14 cellular contexts compared by ENCODE assay signal in genomic region chr12:24921251-24922038, GRCh38. TPM values are rescaled to one million over a fixed set of nuclear protein-coding genes. Genes with fewer than 3 reads are reported as not detected.
A peak's percentile ranks its signal among the peaks of the same experiment; 100 is the strongest.
DNase-seq lines count a peak whose midpoint lies in the region; ATAC-seq and TF ChIP-seq lines count a peak whose summit lies in the region.
"Had no signal": no experiment of that assay in that cellular context is flagged by ENCODE, and none has a peak within 500 bp of the region (broad histone marks: within the 10 kb centered on the region; RNA-seq: fewer than 3 reads in every experiment).

No MANE protein-coding gene starts in this region.

- H3K27me3 ChIP-seq in BLaER1 treated with 17β-estradiol and CSF1 and Interleukin-3, amounts not matched to agents 10 nM and 100 nM, result no peaks in the 10 kb centered on the region

- no peak overlapping the region for H3K4me3 ChIP-seq in BLaER1 treated with 17β-estradiol and CSF1 and Interleukin-3, amounts not matched to agents 10 nM and 100 nM
- no peak overlapping the region for H3K4me3 ChIP-seq in astrocyte of the spinal cord (ENCODE audit: low read depth, low read length)

- peaks cover 4 to 93% (median 73%) of the 10 kb centered on the region in 11 experiments; a peak in 21 of 22 replicates for H3K36me3 ChIP-seq in BLaER1 treated with 17β-estradiol and CSF1 and Interleukin-3, amounts not matched to agents 10 nM and 100 nM

- TF ChIP-seq CTCF in astrocyte of the spinal cord (IDR thresholded peaks at IDR 0.05; ENCODE audit: low read depth, low read length), result no peak

- peak overlapping the region in 8 of 11 experiments; percentile 7 to 38 (median 12); a peak in 9 of 22 replicates for H3K27ac ChIP-seq in BLaER1 treated with 17β-estradiol and CSF1 and Interleukin-3, amounts not matched to agents 10 nM and 100 nM

- peak; percentile 34 for DNase-seq in HCEC 1CT
- peak; percentile 19 for DNase-seq in astrocyte of the spinal cord (ENCODE audit: low read depth, low spot score)
- DNase-seq in iris pigment epithelial cell (ENCODE audit: low read depth), result peak; percentile 69
- no peak for DNase-seq in cardiac septum (ENCODE audit: low spot score)
- DNase-seq in retina, result no peak
- no peak for DNase-seq in NCI-H1930 (lab: John Stamatoyannopoulos, UW)
- DNase-seq: cerebellar nuclear complex, foreskin fibroblast, GDM1, NCI-H1417, NCI-H526 had no signal

- no peak overlapping the region for H3K9ac ChIP-seq in BLaER1 treated with 17β-estradiol and CSF1 and Interleukin-3, amounts not matched to agents 10 nM and 100 nM

- in situ Hi-C loops in astrocyte of the spinal cord (cut with HindIII; ENCODE audit: low sequenced_read_pairs), result no loop called here

- peaks cover 16 to 47% (median 31%) of the 10 kb centered on the region in 10 experiments; a peak in 19 of 20 replicates for H3K4me1 ChIP-seq in BLaER1 treated with 17β-estradiol and CSF1 and Interleukin-3, amounts not matched to agents 10 nM and 100 nM

- peaks cover 0 to 31% (median 15%) of the 10 kb centered on the region in 11 experiments; a peak in 12 of 22 replicates for H3K9me3 ChIP-seq in BLaER1 treated with 17β-estradiol and CSF1 and Interleukin-3, amounts not matched to agents 10 nM and 100 nM (replicated peaks in 1 of 11)

- peaks cover 0 to 88% (median 30%) of the 10 kb centered on the region in 11 experiments; a peak in 10 of 22 replicates for H4K20me1 ChIP-seq in BLaER1 treated with 17β-estradiol and CSF1 and Interleukin-3, amounts not matched to agents 10 nM and 100 nM

- intact Hi-C loops in cardiac septum (cut with DNase I), result no loop called here

- no peak for ATAC-seq in GM18520 (IDR thresholded peaks at IDR 0.05; ENCODE audit: unreplicated experiment)
- ATAC-seq: HCT116 had no signal

- H3K4me2 ChIP-seq in BLaER1 treated with 17β-estradiol and CSF1 and Interleukin-3, amounts not matched to agents 10 nM and 100 nM, result peak overlapping the region; percentile 4 to 72 (median 44); a peak in 18 of 22 replicates

RNA-seq across cellular contexts. Expression of gene BCAT1, which starts 27.5 kb away (rescaled TPM):
- 3.5 TPM for total RNA-seq in cardiac septum

Comparison
In these comparisons a context has a peak if more than half of its experiments do, and no peak if none do; other contexts are left out.
1. DNase-seq: peak in HCEC 1CT (single experiment), astrocyte of the spinal cord (single experiment) and iris pigment epithelial cell (single experiment); none in cardiac septum (single experiment), retina (single experiment) and NCI-H1930 (0 of 2).